In genomic region chr11:83192846-83193245, GRCh38 we compare ENCODE assay signal across 8 cellular contexts. TPM values are rescaled to one million over a fixed set of nuclear protein-coding genes. Genes with fewer than 3 reads are reported as not detected.
DNase-seq lines count a peak whose midpoint lies in the region; ATAC-seq and TF ChIP-seq lines count a peak whose summit lies in the region.

No MANE protein-coding gene starts in this region.

- H3K36me3 Mint-ChIP-seq in activated CD4-positive, alpha-beta T cell treated with anti-CD3 and anti-CD28 coated beads, Interleukin-2, amount 10 ng/mL, durations not matched to agents 7 days and 5 days (ENCODE audit: low read depth): peaks cover 14% of the 10 kb centered on the region

- H3K4me3 ChIP-seq in astrocyte of the cerebellum (ENCODE audit: low read depth, low read length) (peak overlapping the region; percentile 84), right lobe of liver (peak overlapping the region; percentile 73 to 86 (median 85)), thyroid gland (replicated peaks in 1 of 3) (peak overlapping the region; percentile 82 to 95 (median 84))

- H3K27me3 ChIP-seq in right lobe of liver: no peaks in the 10 kb centered on the region
- H3K27me3 ChIP-seq in thyroid gland: no peaks in the 10 kb centered on the region

- H3K36me3 ChIP-seq in right lobe of liver (peaks cover 0 to 27% (median 8%) of the 10 kb centered on the region in 4 donors), thyroid gland (peaks cover 16 to 18% of the 10 kb centered on the region in 2 donors)

- H3K27ac Mint-ChIP-seq in activated CD4-positive, alpha-beta T cell treated with anti-CD3 and anti-CD28 coated beads, Interleukin-2, amount 10 ng/mL, durations not matched to agents 7 days and 5 days: peak overlapping the region; percentile 94

- H3K4me3 Mint-ChIP-seq in activated CD4-positive, alpha-beta T cell treated with anti-CD3 and anti-CD28 coated beads, Interleukin-2, amount 10 ng/mL, durations not matched to agents 7 days and 5 days: peak overlapping the region; percentile 96

- H3K4me1 Mint-ChIP-seq in activated CD4-positive, alpha-beta T cell treated with anti-CD3 and anti-CD28 coated beads, Interleukin-2, amount 10 ng/mL, durations not matched to agents 7 days and 5 days: peaks cover 35% of the 10 kb centered on the region

- ATAC-seq in right lobe of liver (peak in 1 of 4 donors; percentile 6), GM18861 (IDR thresholded peaks at IDR 0.05; ENCODE audit: unreplicated experiment) (no peak)

- H3K9me3 ChIP-seq in right lobe of liver: no peaks in the 10 kb centered on the region
- no peaks in the 10 kb centered on the region for H3K9me3 ChIP-seq in thyroid gland

- CTCF ChIA-PET in activated CD4-positive, alpha-beta T cell treated with anti-CD3 and anti-CD28 coated beads, Interleukin-2, amount 10 ng/mL, durations not matched to agents 7 days and 5 days (lab: Charles Lee): interaction anchor here (1.5 kb wide), 1 partner anchor 26 kb away, joined by 3 read pairs; no protein-coding TSS in a partner anchor

- no peaks in the 10 kb centered on the region for H3K27me3 Mint-ChIP-seq in activated CD4-positive, alpha-beta T cell treated with anti-CD3 and anti-CD28 coated beads, Interleukin-2, amount 10 ng/mL, durations not matched to agents 7 days and 5 days

- in situ Hi-C loops in astrocyte of the cerebellum (cut with HindIII; ENCODE audit: low sequenced_read_pairs): no loop called here

- intact Hi-C loops in right lobe of liver (cut with DNase I): no loop called here
- intact Hi-C loops in thyroid gland (cut with DNase I): loop anchor here (5.0 to 10.0 kb wide), 2 partner anchors 36 to 288 kb away; partner anchors contain the start of genes DDIAS, PCF11 and PRCP

- H3K27ac ChIP-seq in right lobe of liver: peak overlapping the region; percentile 82 to 88 (median 86)
- H3K27ac ChIP-seq in thyroid gland: peak overlapping the region; percentile 68 to 89 (median 88)

- peaks cover 0 to 13% (median 0%) of the 10 kb centered on the region in 4 donors for H3K4me1 ChIP-seq in right lobe of liver
- H3K4me1 ChIP-seq in thyroid gland: peaks cover 32 to 35% of the 10 kb centered on the region in 2 donors

- TF ChIP-seq CTCF in astrocyte of the cerebellum (IDR thresholded peaks at IDR 0.05; ENCODE audit: low read depth, low read length, missing control alignments) (no peak), right lobe of liver (IDR thresholded peaks at IDR 0.05) (no peak), thyroid gland (IDR thresholded peaks at IDR 0.05) (no peak)

- H3K9me3 Mint-ChIP-seq in activated CD4-positive, alpha-beta T cell treated with anti-CD3 and anti-CD28 coated beads, Interleukin-2, amount 10 ng/mL, durations not matched to agents 7 days and 5 days: no peaks in the 10 kb centered on the region

- no peak for DNase-seq in activated CD4-positive, alpha-beta T cell treated with anti-CD3 and anti-CD28 coated beads, Interleukin-2, amount 10 ng/mL, durations not matched to agents 7 days and 5 days
- no peak for DNase-seq in activated CD4-positive, alpha-beta T cell treated with anti-CD3 and anti-CD28 coated beads, Interleukin-2, amount 50 U/mL, for 1 hour
- DNase-seq in astrocyte of the cerebellum (ENCODE audit: low read depth) (no peak), right lobe of liver (no peak), thyroid gland (no peak), NCI-H146 treated with DMSO at 0.1 percent for 48 hours (lab: John Stamatoyannopoulos, UW; ENCODE audit: unreplicated experiment) (no peak), NCI-H1417 treated with DMSO at 0.1 percent for 48 hours (lab: John Stamatoyannopoulos, UW) (no peak)

- 7% methylated on average over 6 of the region's 6 CpGs for WGBS in right lobe of liver (ENCODE audit: insufficient coverage, low coverage, low lambda C conversion rate, missing lambda C conversion rate)
- WGBS in thyroid gland, 2 donors: 7% methylated on average over 6 of the region's 6 CpGs

- TF ChIP-seq POLR2A in right lobe of liver (IDR thresholded peaks at IDR 0.05): no peak
- TF ChIP-seq POLR2A in thyroid gland (IDR thresholded peaks at IDR 0.05): no peak

- POLR2A ChIA-PET in activated CD4-positive, alpha-beta T cell treated with anti-CD3 and anti-CD28 coated beads, Interleukin-2, amount 10 ng/mL, durations not matched to agents 7 days and 5 days (lab: Charles Lee): no interaction called here

RNA-seq across cellular contexts. Expression of gene ANKRD42, which starts 0.7 kb away (rescaled TPM):
- 1 to 10 TPM; 1.8 to 2.2 TPM for total RNA-seq in activated CD4-positive, alpha-beta T cell treated with anti-CD3 and anti-CD28 coated beads, Interleukin-2, amount 10 ng/mL, durations not matched to agents 7 days and 5 days
- total RNA-seq in right lobe of liver: 1 to 10 TPM; 3.2 to 5.9 (median 3.6) TPM
- 10 to 100 TPM; 25.8 to 31.3 (median 30.1) TPM for total RNA-seq in thyroid gland

RNA-seq across cellular contexts. Expression of gene PCF11, which starts 35.9 kb away (rescaled TPM):
- 10 to 100 TPM; 76.7 to 89.3 TPM for total RNA-seq in activated CD4-positive, alpha-beta T cell treated with anti-CD3 and anti-CD28 coated beads, Interleukin-2, amount 10 ng/mL, durations not matched to agents 7 days and 5 days
- total RNA-seq in right lobe of liver (10 to 100 TPM; 16.0 to 23.1 (median 18.9) TPM), thyroid gland (100 to 1,000 TPM in 3 of 4 donors, 10 to 100 TPM in 1; 77.2 to 168 (median 112) TPM)
